ENCODE assay signal across 1 cellular context in the genomic region with DNA sequence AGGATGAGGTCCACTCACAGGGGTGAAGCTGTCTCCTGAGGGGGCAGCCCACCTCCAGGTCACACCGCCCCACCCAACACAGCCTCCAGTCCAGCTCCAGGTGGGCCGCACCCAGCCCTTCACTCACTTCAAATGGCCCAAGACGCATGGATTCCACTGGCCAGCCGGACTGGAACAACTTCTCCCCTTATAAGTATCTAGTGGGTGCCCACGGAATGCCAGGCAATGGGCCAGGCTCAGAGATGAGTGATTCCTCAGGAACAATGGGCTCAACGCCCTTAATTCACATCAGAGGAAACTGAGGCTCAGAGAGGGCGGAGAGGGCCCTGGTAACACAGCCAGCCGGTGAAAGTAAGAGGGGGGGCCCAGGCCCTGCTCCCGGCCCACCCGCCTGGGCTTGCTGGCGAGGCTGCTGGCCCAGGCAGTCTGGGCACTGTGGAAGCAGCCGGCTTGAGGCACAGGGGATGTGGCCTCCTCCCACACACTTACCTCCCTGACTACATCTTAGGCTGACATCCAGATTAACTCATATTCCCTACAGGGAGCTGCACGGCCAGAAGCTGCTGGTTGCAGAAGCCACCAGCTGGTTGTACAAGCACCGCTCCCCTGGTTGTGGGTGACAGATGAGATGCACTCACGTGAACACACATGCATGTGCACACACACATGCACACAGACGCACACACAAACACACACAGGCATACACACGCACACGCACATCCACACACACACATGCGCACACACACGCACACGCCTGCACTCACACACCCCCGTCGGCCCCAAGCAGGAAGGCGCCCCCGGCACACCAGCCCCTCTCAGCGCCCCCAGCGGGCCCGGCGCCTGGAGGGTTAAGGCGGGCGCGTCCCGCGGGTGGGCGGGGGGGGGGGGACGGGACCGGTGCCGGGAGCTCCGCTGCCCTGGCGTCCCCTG.
TF ChIP-seq lines count a peak whose summit lies in the region.

No MANE protein-coding gene starts in this region.

TF ChIP-seq in HEK293, 187 proteins besides CTCF, POLR2A, EP300 and RAD21 (continued from another document and continues in another):
- TF ChIP-seq, protein P1, sequence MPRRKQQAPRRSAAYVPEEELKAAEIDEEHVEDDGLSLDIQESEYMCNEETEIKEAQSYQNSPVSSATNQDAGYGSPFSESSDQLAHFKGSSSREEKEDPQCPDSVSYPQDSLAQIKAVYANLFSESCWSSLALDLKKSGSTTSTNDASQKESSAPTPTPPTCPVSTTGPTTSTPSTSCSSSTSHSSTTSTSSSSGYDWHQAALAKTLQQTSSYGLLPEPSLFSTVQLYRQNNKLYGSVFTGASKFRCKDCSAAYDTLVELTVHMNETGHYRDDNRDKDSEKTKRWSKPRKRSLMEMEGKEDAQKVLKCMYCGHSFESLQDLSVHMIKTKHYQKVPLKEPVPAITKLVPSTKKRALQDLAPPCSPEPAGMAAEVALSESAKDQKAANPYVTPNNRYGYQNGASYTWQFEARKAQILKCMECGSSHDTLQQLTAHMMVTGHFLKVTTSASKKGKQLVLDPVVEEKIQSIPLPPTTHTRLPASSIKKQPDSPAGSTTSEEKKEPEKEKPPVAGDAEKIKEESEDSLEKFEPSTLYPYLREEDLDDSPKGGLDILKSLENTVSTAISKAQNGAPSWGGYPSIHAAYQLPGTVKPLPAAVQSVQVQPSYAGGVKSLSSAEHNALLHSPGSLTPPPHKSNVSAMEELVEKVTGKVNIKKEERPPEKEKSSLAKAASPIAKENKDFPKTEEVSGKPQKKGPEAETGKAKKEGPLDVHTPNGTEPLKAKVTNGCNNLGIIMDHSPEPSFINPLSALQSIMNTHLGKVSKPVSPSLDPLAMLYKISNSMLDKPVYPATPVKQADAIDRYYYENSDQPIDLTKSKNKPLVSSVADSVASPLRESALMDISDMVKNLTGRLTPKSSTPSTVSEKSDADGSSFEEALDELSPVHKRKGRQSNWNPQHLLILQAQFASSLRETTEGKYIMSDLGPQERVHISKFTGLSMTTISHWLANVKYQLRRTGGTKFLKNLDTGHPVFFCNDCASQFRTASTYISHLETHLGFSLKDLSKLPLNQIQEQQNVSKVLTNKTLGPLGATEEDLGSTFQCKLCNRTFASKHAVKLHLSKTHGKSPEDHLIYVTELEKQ (tag by site-specific recombination; IDR thresholded peaks at IDR 0.05; ENCODE audit: borderline replicate concordance) = peak; percentile 40; the same call in 1 of the 2 replicates
- no peak for TF ChIP-seq ZNF10 (tag by site-specific recombination; IDR thresholded peaks at IDR 0.05)
- no peak for TF ChIP-seq ZNF114 (tag by site-specific recombination; IDR thresholded peaks at IDR 0.05)
- TF ChIP-seq SP2 (tag by site-specific recombination; IDR thresholded peaks at IDR 0.05) = peak; percentile 42
- TF ChIP-seq ZBTB20 (tag by site-specific recombination; IDR thresholded peaks at IDR 0.05) = peak; percentile 89
- TF ChIP-seq ZNF416 (tag by site-specific recombination; IDR thresholded peaks at IDR 0.05) = no peak
- TF ChIP-seq ZNF623 (tag by site-specific recombination; IDR thresholded peaks at IDR 0.05) = no peak
- no peak for TF ChIP-seq SETDB1 (IDR thresholded peaks at IDR 0.05; ENCODE audit: insufficient read length, low read length)
- TF ChIP-seq, protein P2, sequence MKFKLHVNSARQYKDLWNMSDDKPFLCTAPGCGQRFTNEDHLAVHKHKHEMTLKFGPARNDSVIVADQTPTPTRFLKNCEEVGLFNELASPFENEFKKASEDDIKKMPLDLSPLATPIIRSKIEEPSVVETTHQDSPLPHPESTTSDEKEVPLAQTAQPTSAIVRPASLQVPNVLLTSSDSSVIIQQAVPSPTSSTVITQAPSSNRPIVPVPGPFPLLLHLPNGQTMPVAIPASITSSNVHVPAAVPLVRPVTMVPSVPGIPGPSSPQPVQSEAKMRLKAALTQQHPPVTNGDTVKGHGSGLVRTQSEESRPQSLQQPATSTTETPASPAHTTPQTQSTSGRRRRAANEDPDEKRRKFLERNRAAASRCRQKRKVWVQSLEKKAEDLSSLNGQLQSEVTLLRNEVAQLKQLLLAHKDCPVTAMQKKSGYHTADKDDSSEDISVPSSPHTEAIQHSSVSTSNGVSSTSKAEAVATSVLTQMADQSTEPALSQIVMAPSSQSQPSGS (tag by site-specific recombination; IDR thresholded peaks at IDR 0.05; ENCODE audit: low read depth) = 0 out of 2 replicates have a peak, but pooled peaks have one; percentile 14
- TF ChIP-seq, protein P3, sequence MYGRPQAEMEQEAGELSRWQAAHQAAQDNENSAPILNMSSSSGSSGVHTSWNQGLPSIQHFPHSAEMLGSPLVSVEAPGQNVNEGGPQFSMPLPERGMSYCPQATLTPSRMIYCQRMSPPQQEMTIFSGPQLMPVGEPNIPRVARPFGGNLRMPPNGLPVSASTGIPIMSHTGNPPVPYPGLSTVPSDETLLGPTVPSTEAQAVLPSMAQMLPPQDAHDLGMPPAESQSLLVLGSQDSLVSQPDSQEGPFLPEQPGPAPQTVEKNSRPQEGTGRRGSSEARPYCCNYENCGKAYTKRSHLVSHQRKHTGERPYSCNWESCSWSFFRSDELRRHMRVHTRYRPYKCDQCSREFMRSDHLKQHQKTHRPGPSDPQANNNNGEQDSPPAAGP (tag by site-specific recombination; IDR thresholded peaks at IDR 0.05) = peak; percentile 99
- TF ChIP-seq, protein P4, sequence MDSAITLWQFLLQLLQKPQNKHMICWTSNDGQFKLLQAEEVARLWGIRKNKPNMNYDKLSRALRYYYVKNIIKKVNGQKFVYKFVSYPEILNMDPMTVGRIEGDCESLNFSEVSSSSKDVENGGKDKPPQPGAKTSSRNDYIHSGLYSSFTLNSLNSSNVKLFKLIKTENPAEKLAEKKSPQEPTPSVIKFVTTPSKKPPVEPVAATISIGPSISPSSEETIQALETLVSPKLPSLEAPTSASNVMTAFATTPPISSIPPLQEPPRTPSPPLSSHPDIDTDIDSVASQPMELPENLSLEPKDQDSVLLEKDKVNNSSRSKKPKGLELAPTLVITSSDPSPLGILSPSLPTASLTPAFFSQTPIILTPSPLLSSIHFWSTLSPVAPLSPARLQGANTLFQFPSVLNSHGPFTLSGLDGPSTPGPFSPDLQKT (IDR thresholded peaks at IDR 0.05; ENCODE audit: borderline replicate concordance, low read depth, low read length) = no peak
- no peak for TF ChIP-seq ZNF558 (tag by site-specific recombination; IDR thresholded peaks at IDR 0.05)
- TF ChIP-seq ZNF768 (tag by site-specific recombination; IDR thresholded peaks at IDR 0.05) = no peak
- TF ChIP-seq, protein P5, sequence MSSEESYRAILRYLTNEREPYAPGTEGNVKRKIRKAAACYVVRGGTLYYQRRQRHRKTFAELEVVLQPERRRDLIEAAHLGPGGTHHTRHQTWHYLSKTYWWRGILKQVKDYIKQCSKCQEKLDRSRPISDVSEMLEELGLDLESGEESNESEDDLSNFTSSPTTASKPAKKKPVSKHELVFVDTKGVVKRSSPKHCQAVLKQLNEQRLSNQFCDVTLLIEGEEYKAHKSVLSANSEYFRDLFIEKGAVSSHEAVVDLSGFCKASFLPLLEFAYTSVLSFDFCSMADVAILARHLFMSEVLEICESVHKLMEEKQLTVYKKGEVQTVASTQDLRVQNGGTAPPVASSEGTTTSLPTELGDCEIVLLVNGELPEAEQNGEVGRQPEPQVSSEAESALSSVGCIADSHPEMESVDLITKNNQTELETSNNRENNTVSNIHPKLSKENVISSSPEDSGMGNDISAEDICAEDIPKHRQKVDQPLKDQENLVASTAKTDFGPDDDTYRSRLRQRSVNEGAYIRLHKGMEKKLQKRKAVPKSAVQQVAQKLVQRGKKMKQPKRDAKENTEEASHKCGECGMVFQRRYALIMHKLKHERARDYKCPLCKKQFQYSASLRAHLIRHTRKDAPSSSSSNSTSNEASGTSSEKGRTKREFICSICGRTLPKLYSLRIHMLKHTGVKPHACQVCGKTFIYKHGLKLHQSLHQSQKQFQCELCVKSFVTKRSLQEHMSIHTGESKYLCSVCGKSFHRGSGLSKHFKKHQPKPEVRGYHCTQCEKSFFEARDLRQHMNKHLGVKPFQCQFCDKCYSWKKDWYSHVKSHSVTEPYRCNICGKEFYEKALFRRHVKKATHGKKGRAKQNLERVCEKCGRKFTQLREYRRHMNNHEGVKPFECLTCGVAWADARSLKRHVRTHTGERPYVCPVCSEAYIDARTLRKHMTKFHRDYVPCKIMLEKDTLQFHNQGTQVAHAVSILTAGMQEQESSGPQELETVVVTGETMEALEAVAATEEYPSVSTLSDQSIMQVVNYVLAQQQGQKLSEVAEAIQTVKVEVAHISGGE (tag by site-specific recombination; conservative IDR thresholded peaks at IDR 0.05; ENCODE audit: low read depth) = peak; percentile 38; the same call in 1 of the 2 replicates
- TF ChIP-seq ZNF610 (tag by site-specific recombination; IDR thresholded peaks at IDR 0.05; ENCODE audit: borderline replicate concordance) = peak; percentile 66; the same call in 1 of the 2 replicates
- TF ChIP-seq GLIS2 (tag by site-specific recombination; IDR thresholded peaks at IDR 0.05) = peak; percentile 83
- peak; percentile 68 for TF ChIP-seq ZXDB (tag by site-specific recombination; IDR thresholded peaks at IDR 0.05)
- TF ChIP-seq ZNF133 (tag by site-specific recombination; IDR thresholded peaks at IDR 0.05) = no peak
- TF ChIP-seq ZNF624 (tag by site-specific recombination; IDR thresholded peaks at IDR 0.05) = 0 out of 2 replicates have a peak, but pooled peaks have one; percentile 23
- TF ChIP-seq, protein P6, sequence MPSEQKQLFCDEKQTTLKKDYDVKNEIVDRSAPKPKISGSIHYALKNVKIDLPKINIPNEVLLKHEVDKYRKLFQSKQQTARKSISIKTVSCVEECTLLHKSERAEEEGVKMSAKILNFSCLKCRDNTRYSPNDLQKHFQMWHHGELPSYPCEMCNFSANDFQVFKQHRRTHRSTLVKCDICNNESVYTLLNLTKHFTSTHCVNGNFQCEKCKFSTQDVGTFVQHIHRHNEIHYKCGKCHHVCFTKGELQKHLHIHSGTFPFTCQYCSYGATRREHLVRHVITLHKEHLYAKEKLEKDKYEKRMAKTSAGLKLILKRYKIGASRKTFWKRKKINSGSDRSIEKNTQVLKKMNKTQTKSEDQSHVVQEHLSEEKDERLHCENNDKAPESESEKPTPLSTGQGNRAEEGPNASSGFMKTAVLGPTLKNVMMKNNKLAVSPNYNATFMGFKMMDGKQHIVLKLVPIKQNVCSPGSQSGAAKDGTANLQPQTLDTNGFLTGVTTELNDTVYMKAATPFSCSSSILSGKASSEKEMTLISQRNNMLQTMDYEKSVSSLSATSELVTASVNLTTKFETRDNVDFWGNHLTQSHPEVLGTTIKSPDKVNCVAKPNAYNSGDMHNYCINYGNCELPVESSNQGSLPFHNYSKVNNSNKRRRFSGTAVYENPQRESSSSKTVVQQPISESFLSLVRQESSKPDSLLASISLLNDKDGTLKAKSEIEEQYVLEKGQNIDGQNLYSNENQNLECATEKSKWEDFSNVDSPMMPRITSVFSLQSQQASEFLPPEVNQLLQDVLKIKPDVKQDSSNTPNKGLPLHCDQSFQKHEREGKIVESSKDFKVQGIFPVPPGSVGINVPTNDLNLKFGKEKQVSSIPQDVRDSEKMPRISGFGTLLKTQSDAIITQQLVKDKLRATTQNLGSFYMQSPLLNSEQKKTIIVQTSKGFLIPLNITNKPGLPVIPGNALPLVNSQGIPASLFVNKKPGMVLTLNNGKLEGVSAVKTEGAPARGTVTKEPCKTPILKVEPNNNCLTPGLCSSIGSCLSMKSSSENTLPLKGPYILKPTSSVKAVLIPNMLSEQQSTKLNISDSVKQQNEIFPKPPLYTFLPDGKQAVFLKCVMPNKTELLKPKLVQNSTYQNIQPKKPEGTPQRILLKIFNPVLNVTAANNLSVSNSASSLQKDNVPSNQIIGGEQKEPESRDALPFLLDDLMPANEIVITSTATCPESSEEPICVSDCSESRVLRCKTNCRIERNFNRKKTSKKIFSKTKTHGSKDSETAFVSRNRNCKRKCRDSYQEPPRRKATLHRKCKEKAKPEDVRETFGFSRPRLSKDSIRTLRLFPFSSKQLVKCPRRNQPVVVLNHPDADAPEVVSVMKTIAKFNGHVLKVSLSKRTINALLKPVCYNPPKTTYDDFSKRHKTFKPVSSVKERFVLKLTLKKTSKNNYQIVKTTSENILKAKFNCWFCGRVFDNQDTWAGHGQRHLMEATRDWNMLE (tag by site-specific recombination; conservative IDR thresholded peaks at IDR 0.05; ENCODE audit: low read depth) = no peak
- no peak for TF ChIP-seq ZNF555 (tag by site-specific recombination; conservative IDR thresholded peaks at IDR 0.05)
- TF ChIP-seq ZNF311 (tag by site-specific recombination; IDR thresholded peaks at IDR 0.05; ENCODE audit: borderline replicate concordance) = no peak
- peak; percentile 42 for TF ChIP-seq KLF9 (tag by site-specific recombination; IDR thresholded peaks at IDR 0.05; ENCODE audit: low read depth)
- no peak for TF ChIP-seq ZNF214 (tag by site-specific recombination; IDR thresholded peaks at IDR 0.05; ENCODE audit: borderline replicate concordance)
- no peak for TF ChIP-seq ZNF544 (tag by site-specific recombination; IDR thresholded peaks at IDR 0.05)
- TF ChIP-seq, protein P7, sequence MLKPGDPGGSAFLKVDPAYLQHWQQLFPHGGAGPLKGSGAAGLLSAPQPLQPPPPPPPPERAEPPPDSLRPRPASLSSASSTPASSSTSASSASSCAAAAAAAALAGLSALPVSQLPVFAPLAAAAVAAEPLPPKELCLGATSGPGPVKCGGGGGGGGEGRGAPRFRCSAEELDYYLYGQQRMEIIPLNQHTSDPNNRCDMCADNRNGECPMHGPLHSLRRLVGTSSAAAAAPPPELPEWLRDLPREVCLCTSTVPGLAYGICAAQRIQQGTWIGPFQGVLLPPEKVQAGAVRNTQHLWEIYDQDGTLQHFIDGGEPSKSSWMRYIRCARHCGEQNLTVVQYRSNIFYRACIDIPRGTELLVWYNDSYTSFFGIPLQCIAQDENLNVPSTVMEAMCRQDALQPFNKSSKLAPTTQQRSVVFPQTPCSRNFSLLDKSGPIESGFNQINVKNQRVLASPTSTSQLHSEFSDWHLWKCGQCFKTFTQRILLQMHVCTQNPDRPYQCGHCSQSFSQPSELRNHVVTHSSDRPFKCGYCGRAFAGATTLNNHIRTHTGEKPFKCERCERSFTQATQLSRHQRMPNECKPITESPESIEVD (tag by site-specific recombination; IDR thresholded peaks at IDR 0.05) = no peak
- TF ChIP-seq ZEB2 (tag by site-specific recombination; IDR thresholded peaks at IDR 0.05) = peak; percentile 75
- TF ChIP-seq ZNF350 (tag by site-specific recombination; IDR thresholded peaks at IDR 0.05) = no peak
- peak; percentile 91 for TF ChIP-seq GLIS1 (tag by site-specific recombination; IDR thresholded peaks at IDR 0.05)
- TF ChIP-seq, protein P8, sequence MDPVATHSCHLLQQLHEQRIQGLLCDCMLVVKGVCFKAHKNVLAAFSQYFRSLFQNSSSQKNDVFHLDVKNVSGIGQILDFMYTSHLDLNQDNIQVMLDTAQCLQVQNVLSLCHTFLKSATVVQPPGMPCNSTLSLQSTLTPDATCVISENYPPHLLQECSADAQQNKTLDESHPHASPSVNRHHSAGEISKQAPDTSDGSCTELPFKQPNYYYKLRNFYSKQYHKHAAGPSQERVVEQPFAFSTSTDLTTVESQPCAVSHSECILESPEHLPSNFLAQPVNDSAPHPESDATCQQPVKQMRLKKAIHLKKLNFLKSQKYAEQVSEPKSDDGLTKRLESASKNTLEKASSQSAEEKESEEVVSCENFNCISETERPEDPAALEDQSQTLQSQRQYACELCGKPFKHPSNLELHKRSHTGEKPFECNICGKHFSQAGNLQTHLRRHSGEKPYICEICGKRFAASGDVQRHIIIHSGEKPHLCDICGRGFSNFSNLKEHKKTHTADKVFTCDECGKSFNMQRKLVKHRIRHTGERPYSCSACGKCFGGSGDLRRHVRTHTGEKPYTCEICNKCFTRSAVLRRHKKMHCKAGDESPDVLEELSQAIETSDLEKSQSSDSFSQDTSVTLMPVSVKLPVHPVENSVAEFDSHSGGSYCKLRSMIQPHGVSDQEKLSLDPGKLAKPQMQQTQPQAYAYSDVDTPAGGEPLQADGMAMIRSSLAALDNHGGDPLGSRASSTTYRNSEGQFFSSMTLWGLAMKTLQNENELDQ (tag by site-specific recombination; IDR thresholded peaks at IDR 0.05; ENCODE audit: low read depth) = no peak
- no peak for TF ChIP-seq ZNF76 (tag by site-specific recombination; IDR thresholded peaks at IDR 0.05; ENCODE audit: borderline replicate concordance, low read depth)
- TF ChIP-seq ZNF843 (tag by site-specific recombination; IDR thresholded peaks at IDR 0.05) = peak; percentile 64
- TF ChIP-seq ZNF138 (tag by site-specific recombination; IDR thresholded peaks at IDR 0.05; ENCODE audit: borderline replicate concordance) = no peak
